Comparison of ENCODE assay signal across 8 cellular contexts in genomic region chr17:41864837-41865595, GRCh38. TPM values are rescaled to one million over a fixed set of nuclear protein-coding genes. Genes with fewer than 3 reads are reported as not detected.
DNase-seq lines count a peak whose midpoint lies in the region; ATAC-seq and TF ChIP-seq lines count a peak whose summit lies in the region.

A gene with protein sequence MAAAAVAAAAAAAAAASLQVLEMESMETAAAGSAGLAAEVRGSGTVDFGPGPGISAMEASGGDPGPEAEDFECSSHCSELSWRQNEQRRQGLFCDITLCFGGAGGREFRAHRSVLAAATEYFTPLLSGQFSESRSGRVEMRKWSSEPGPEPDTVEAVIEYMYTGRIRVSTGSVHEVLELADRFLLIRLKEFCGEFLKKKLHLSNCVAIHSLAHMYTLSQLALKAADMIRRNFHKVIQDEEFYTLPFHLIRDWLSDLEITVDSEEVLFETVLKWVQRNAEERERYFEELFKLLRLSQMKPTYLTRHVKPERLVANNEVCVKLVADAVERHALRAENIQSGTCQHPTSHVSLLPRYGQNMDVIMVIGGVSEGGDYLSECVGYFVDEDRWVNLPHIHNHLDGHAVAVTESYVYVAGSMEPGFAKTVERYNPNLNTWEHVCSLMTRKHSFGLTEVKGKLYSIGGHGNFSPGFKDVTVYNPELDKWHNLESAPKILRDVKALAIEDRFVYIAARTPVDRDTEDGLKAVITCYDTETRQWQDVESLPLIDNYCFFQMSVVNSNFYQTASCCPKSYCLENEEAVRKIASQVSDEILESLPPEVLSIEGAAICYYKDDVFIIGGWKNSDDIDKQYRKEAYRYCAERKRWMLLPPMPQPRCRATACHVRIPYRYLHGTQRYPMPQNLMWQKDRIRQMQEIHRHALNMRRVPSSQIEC (minus strand): TSS chr17:41865423. CDS start chr17:41865370, 53 bp downstream.

- intact Hi-C loops in esophagus squamous epithelium (cut with DNase I) = no loop called here

- H3K36me3 ChIP-seq in esophagus squamous epithelium = peaks cover 7 to 36% (median 7%) of the 10 kb centered on the region in 3 donors

- no peaks in the 10 kb centered on the region for H3K9me3 ChIP-seq in esophagus squamous epithelium

- no peak within 1 kb of the TSS for H3K27ac Mint-ChIP-seq in activated T-cell treated with anti-CD3 and anti-CD28 coated beads, Interleukin-2, amount 50 U/mL, for 24 hours

- H3K27me3 Mint-ChIP-seq in activated T-cell treated with anti-CD3 and anti-CD28 coated beads, Interleukin-2, amount 50 U/mL, for 24 hours = no peaks in the 10 kb centered on the region

- no peak within 1 kb of the TSS for H3K4me3 Mint-ChIP-seq in activated T-cell treated with anti-CD3 and anti-CD28 coated beads, Interleukin-2, amount 50 U/mL, for 24 hours

- peaks cover 46% of the 10 kb centered on the region for H3K36me3 Mint-ChIP-seq in activated T-cell treated with anti-CD3 and anti-CD28 coated beads, Interleukin-2, amount 50 U/mL, for 24 hours (ENCODE audit: low read depth)

- peak in 1 of 6 experiments; percentile 25 for TF ChIP-seq CTCF in esophagus squamous epithelium (IDR thresholded peaks at IDR 0.05)

- peak in 2 of 4 donors; percentile 87 to 91 for TF ChIP-seq POLR2A in esophagus squamous epithelium (IDR thresholded peaks at IDR 0.05)

- peaks cover 57% of the 10 kb centered on the region for H3K4me1 Mint-ChIP-seq in activated T-cell treated with anti-CD3 and anti-CD28 coated beads, Interleukin-2, amount 50 U/mL, for 24 hours (ENCODE audit: low read depth)

- 0% methylated on average over 4 of the region's 90 CpGs; no CpG with 5 or more reads in 1 of the 2 donors for WGBS in esophagus squamous epithelium, 2 donors

- peak within 1 kb of the TSS; percentile 90 for H3K4me3 ChIP-seq in Jurkat, Clone E6-1 (ENCODE audit: low read length)
- peak within 1 kb of the TSS; percentile 70 to 100 (median 94) for H3K4me3 ChIP-seq in esophagus squamous epithelium

- H3K27me3 ChIP-seq in esophagus squamous epithelium = no peaks in the 10 kb centered on the region

- peaks cover 18 to 63% (median 24%) of the 10 kb centered on the region in 3 donors for H3K4me1 ChIP-seq in esophagus squamous epithelium

- H3K27ac ChIP-seq in esophagus squamous epithelium = peak within 1 kb of the TSS; percentile 92 to 97 (median 95)

- H3K9me3 Mint-ChIP-seq in activated T-cell treated with anti-CD3 and anti-CD28 coated beads, Interleukin-2, amount 50 U/mL, for 24 hours = no peaks in the 10 kb centered on the region

- DNase-seq in DMS153 (lab: John Stamatoyannopoulos, UW) (peak; percentile 87), esophagus squamous epithelium (lab: John Stamatoyannopoulos, UW) (peak; percentile 38), myocyte (ENCODE audit: low read depth) (peak; percentile 92)
- peak; percentile 71 for DNase-seq in Jurkat, Clone E6-1 (ENCODE audit: low read depth, low spot score)
- peak; percentile 90 for DNase-seq in activated T-cell treated with anti-CD3 and anti-CD28 coated beads, Interleukin-2, amount 50 U/mL, for 24 hours
- DNase-seq in stimulated activated CD8-positive, alpha-beta memory T cell treated with anti-CD3 and anti-CD28 coated beads, Interleukin-7, amount 100 ng/mL, for 48 hours (ENCODE audit: extremely low read depth in 1 of 2, low read depth in 1 of 2) = peak; percentile 79 to 85

- peak; percentile 77 for ATAC-seq in GM21576 (IDR thresholded peaks at IDR 0.05; ENCODE audit: unreplicated experiment)

TF ChIP-seq in PFSK-1, 5 proteins besides CTCF, POLR2A, EP300 and RAD21:
- TF ChIP-seq REST (IDR thresholded peaks at IDR 0.05; ENCODE audit: insufficient read depth in 1 of 2, low read depth in 2 of 2, low read length in 2 of 2) = peak in 1 of 2 experiments; percentile 40; a peak in 2 of 4 replicates
- peak; percentile 96 for TF ChIP-seq POLR2AphosphoS5 (IDR thresholded peaks at IDR 0.05; ENCODE audit: low read depth, low read length)
- no peak for TF ChIP-seq SIN3A (IDR thresholded peaks at IDR 0.05; ENCODE audit: borderline replicate concordance, insufficient read depth, low read length)
- TF ChIP-seq TAF1 (IDR thresholded peaks at IDR 0.05; ENCODE audit: borderline replicate concordance, insufficient read depth, low read length) = peak; percentile 95
- peak; percentile 51 for TF ChIP-seq FOXP2 (optimal IDR thresholded peaks at IDR 0.05; ENCODE audit: borderline replicate concordance, extremely low read depth, extremely low read length, insufficient read depth)

RNA-seq across cellular contexts. Expression of the gene that starts here (rescaled TPM):
- 1.7 TPM for polyA plus RNA-seq in Jurkat, Clone E6-1 (2012; ENCODE audit: insufficient read depth, insufficient read length)
- polyA plus RNA-seq in PFSK-1 (2012; ENCODE audit: insufficient read length, low read depth) = 1.9 TPM
- total RNA-seq in esophagus squamous epithelium (10 to 100 TPM; 11.8 to 20.4 (median 13.1) TPM), myocyte (10.9 and 13.7 TPM in 2 replicates)
- polyA plus RNA-seq in myocyte (2012) = 3.1 TPM

Comparison
In these comparisons a context has a peak if more than half of its experiments do, and no peak if none do; other contexts are left out.
1. Peak in every context shown above with its lines: DNase-seq, ATAC-seq, H3K4me3 ChIP-seq and H3K27ac ChIP-seq.
2. DNase-seq: peak in every context shown above with its lines; median percentile 92 in myocyte; 90 in activated T-cell treated with anti-CD3 and anti-CD28 coated beads, Interleukin-2, amount 50 U/mL, for 24 hours; 87 in DMS153; 82 in stimulated activated CD8-positive, alpha-beta memory T cell treated with anti-CD3 and anti-CD28 coated beads, Interleukin-7, amount 100 ng/mL, for 48 hours; 71 in Jurkat, Clone E6-1; 38 in esophagus squamous epithelium.